Comparison of ENCODE assay signal across 9 cellular contexts in genomic region chr4:37682701-37683401, GRCh38. TPM values are rescaled to one million over a fixed set of nuclear protein-coding genes. Genes with fewer than 3 reads are reported as not detected.
DNase-seq lines count a peak whose midpoint lies in the region; ATAC-seq and TF ChIP-seq lines count a peak whose summit lies in the region.
"Had no signal": no experiment of that assay in that cellular context is flagged by ENCODE, and none has a peak within 500 bp of the region (broad histone marks: within the 10 kb centered on the region; RNA-seq: fewer than 3 reads in every experiment).

No MANE protein-coding gene starts in this region.

- POLR2A ChIA-PET in Panc1 (lab: Charles Lee), result no interaction called here

- no peak for DNase-seq in HFFc6
- DNase-seq in Panc1 (ENCODE audit: low read depth, low spot score), result no peak
- DNase-seq in right lobe of liver, result no peak
- DNase-seq in NCI-H510A (lab: John Stamatoyannopoulos, UW), result no peak
- no peak for DNase-seq in Ammon's horn (ENCODE audit: low spot score)
- no peak for DNase-seq in superior temporal gyrus (ENCODE audit: extremely low spot score)
- no peak for DNase-seq in DMS 273 treated with DMSO at 0.1 percent for 48 hours (lab: John Stamatoyannopoulos, UW)

- peak; percentile 22 for TF ChIP-seq CTCF in GM12873 (IDR thresholded peaks at IDR 0.05; ENCODE audit: insufficient read depth, low read depth, low read length, missing control alignments)
- peak; percentile 17; the same call in 1 of the 2 replicates for TF ChIP-seq CTCF in HFFc6 (IDR thresholded peaks at IDR 0.05)
- peak; percentile 43; the same call in 1 of the 2 replicates for TF ChIP-seq CTCF in Panc1 (IDR thresholded peaks at IDR 0.05)
- TF ChIP-seq CTCF in right lobe of liver (IDR thresholded peaks at IDR 0.05), result peak; percentile 45 to 61 (median 52)

- intact Hi-C loops in Panc1 (cut with micrococcal nuclease; ENCODE audit: unreplicated experiment), result loop anchor here (5.0 kb wide), 1 partner anchor 81 kb away; no protein-coding TSS in a partner anchor
- intact Hi-C loops in right lobe of liver (cut with DNase I), result loop anchor here in 1 of 2 donors (5.0 kb wide), 1 partner anchor 81 kb away; no protein-coding TSS in a partner anchor

- H3K27ac ChIP-seq in Panc1 (ENCODE audit: low read length) (no peak overlapping the region), right lobe of liver (peak overlapping the region; percentile 36 to 50 (median 40))
- H3K27ac ChIP-seq: epithelial cell of prostate had no signal

- 0 out of 2 replicates have a peak, but pooled peaks cover 4% of the 10 kb centered on the region for H3K36me3 Mint-ChIP-seq in HFFc6 (ENCODE audit: low read depth)

- H3K4me3 ChIP-seq in Panc1 (ENCODE audit: low read depth in 2 of 2, low read length in 2 of 2) (no peak overlapping the region), right lobe of liver (no peak overlapping the region)

- WGBS in right lobe of liver (ENCODE audit: insufficient coverage, low coverage, low lambda C conversion rate, missing lambda C conversion rate), result 24% methylated on average over 7 of the region's 7 CpGs

- ATAC-seq in Panc1 (no peak), right lobe of liver (peak; percentile 14 to 32 (median 22))

- H3K9me3 Mint-ChIP-seq in HFFc6, result no peaks in the 10 kb centered on the region

- in situ Hi-C loops in Panc1 (cut with HindIII; ENCODE audit: low pct_unique_long_range_greater_than_20kb, low sequenced_read_pairs), result no loop called here

- H3K27ac Mint-ChIP-seq in HFFc6, result peak overlapping the region; percentile 24; the same call in 1 of the 2 replicates

- H3K27me3 ChIP-seq in Panc1 (ENCODE audit: control insufficient read depth, insufficient read depth, low read length) (no peaks in the 10 kb centered on the region), right lobe of liver (no peaks in the 10 kb centered on the region)

- CTCF ChIA-PET in Panc1 (lab: Charles Lee), result interaction anchor here (0.6 kb wide), 1 partner anchor 1246 kb away, joined by 3 read pairs; no protein-coding TSS in a partner anchor

- no peak for TF ChIP-seq POLR2A in right lobe of liver (IDR thresholded peaks at IDR 0.05)

- no peaks in the 10 kb centered on the region for H3K27me3 Mint-ChIP-seq in HFFc6 (ENCODE audit: insufficient read depth)

- H3K4me3 Mint-ChIP-seq in HFFc6, result no peak overlapping the region; the same call in 1 of the 2 replicates

- no peaks in the 10 kb centered on the region for H3K9me3 ChIP-seq in Panc1 (ENCODE audit: control insufficient read depth, insufficient read depth, low read depth, low read length)
- no peaks in the 10 kb centered on the region for H3K9me3 ChIP-seq in right lobe of liver

- H3K4me1 Mint-ChIP-seq in HFFc6 (ENCODE audit: low read depth), result peaks cover 54% of the 10 kb centered on the region

- H3K36me3 ChIP-seq in Panc1 (ENCODE audit: control insufficient read depth, insufficient read depth, low read length) (no peaks in the 10 kb centered on the region), right lobe of liver (no peaks in the 10 kb centered on the region)

- H3K4me1 ChIP-seq in Panc1 (ENCODE audit: control insufficient read depth, insufficient read depth, low read length) (peaks cover 9% of the 10 kb centered on the region; the same call in 1 of the 2 replicates), right lobe of liver (peaks cover 0 to 28% (median 2%) of the 10 kb centered on the region in 4 donors)

- BruUV-seq in Panc1 (replicated peaks; lab: Mats Ljungman, UMichigan), result no TSS peak

RNA-seq across cellular contexts. Expression of gene RELL1, which starts 3.3 kb away (rescaled TPM):
- 10 to 100 TPM; 20.4 to 31.3 (median 28.9) TPM for total RNA-seq in HFFc6 (2021; fragmentation: NEBNext Ultra II Directional; extraction: Animal tissue kit (Norgen Biotek cat#: 25700))
- total RNA-seq in Panc1 (2021; ENCODE audit: unreplicated experiment), result 29.1 TPM
- 7.2 TPM for polyA plus RNA-seq in Panc1 (2012; ENCODE audit: insufficient read length)
- 10 to 100 TPM in 1 of 6 experiments, 1 to 10 TPM in 5; 5.7 to 14.6 (median 7.8) TPM for total RNA-seq in right lobe of liver
